Comparison of ENCODE assay signal across 1 cellular context in the genomic region with DNA sequence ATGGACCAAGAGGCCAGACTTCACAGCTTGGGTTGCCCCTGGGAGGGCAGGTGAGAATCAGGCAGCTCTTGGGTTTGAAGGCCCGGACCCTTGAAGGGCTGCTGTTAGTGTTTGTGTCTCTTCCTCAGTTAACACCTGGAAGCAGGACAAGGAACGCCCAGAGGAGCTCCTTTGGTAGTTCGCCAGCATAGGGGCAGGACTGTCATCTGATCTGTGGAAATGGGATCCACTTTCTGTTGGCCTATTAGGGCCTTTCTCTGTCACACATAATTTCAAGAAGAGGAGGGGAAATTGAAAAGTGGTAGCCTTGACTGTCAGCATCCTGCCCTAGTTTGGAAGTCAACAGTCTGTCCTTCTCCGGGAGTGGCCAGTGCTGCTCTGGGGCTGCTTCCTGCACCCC.
TF ChIP-seq lines count a peak whose summit lies in the region.

No MANE protein-coding gene starts in this region.

TF ChIP-seq in WTC11, 78 proteins besides CTCF, POLR2A, EP300 and RAD21 (continued from another document):
- TF ChIP-seq, protein P1, sequence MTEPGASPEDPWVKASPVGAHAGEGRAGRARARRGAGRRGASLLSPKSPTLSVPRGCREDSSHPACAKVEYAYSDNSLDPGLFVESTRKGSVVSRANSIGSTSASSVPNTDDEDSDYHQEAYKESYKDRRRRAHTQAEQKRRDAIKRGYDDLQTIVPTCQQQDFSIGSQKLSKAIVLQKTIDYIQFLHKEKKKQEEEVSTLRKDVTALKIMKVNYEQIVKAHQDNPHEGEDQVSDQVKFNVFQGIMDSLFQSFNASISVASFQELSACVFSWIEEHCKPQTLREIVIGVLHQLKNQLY (CRISPR knock-in tag; IDR thresholded peaks at IDR 0.05): no peak
- TF ChIP-seq FOXP1 (CRISPR knock-in tag; IDR thresholded peaks at IDR 0.05; ENCODE audit: borderline replicate concordance) (no peak), TCF7 (CRISPR knock-in tag; IDR thresholded peaks at IDR 0.05; ENCODE audit: low read depth) (no peak), ATF1 (CRISPR knock-in tag; IDR thresholded peaks at IDR 0.05) (no peak), NR2C2 (CRISPR knock-in tag; IDR thresholded peaks at IDR 0.05) (no peak)
TF ChIP-seq in WTC11: peak in this region for 0.
